Comparison of ENCODE assay signal across 19 cellular contexts in genomic region chr6:30705620-30706019, GRCh38.
"Had no signal": no experiment of that assay in that cellular context is flagged by ENCODE, and none has a peak within 500 bp of the region (broad histone marks: within the 10 kb centered on the region; RNA-seq: fewer than 3 reads in every experiment).

No MANE protein-coding gene starts in this region.

- H3K27ac ChIP-seq: adrenal gland, breast epithelium, esophagus muscularis mucosa, tibial nerve, uterus, WERI-Rb-1 had no signal

- H3K9me3 Mint-ChIP-seq: activated naive CD4-positive, alpha-beta T cell treated with anti-CD3 and anti-CD28 coated beads, Interleukin-2, amount 50 U/mL, for 72 hours; dendritic cell treated with granulocyte-macrophage colony-stimulating factor and Interleukin-4, amounts not matched to agents 40 ng/mL and 50 ng/mL, for 4 days; stimulated activated naive CD8-positive, alpha-beta T cell treated with anti-CD3 and anti-CD28 coated beads, Interleukin-15, Interleukin-2, amounts not matched to agents 100 ng/mL and 50 ng/mL, for 24 hours had no signal

- DNase-seq: activated CD4-positive, alpha-beta T cell treated with anti-CD3 and anti-CD28 coated beads, Interleukin-2, amount 50 U/mL, for 48 hours; activated T-cell treated with anti-CD3 and anti-CD28 coated beads, Interleukin-2, amount 50 U/mL, for 1 hour; adrenal gland; cerebellar nuclear complex; effector CD8-positive, alpha-beta T cell; hippocampal formation; left colon; stimulated activated CD4-positive, alpha-beta T cell treated with anti-CD3 and anti-CD28 coated beads, Interleukin-12 subunit alpha, Interleukin-12 subunit beta, amount 100 ng/mL, for 4 hours; stimulated activated CD4-positive, alpha-beta T cell treated with anti-CD3 and anti-CD28 coated beads, Interleukin-1b, Interleukin-23, amount 100 ng/mL, for 48 hours; stimulated activated CD8-positive, alpha-beta memory T cell treated with anti-CD3 and anti-CD28 coated beads, Interleukin-4, amount 100 ng/mL, for 48 hours; T-helper 2 cell; uterus; WERI-Rb-1 had no signal

- H3K4me3 ChIP-seq: adrenal gland, breast epithelium, esophagus muscularis mucosa, tibial nerve, uterus had no signal

- ATAC-seq: activated naive CD4-positive, alpha-beta T cell treated with anti-CD3 and anti-CD28 coated beads, Interleukin-2, amount 50 U/mL, for 72 hours; left colon had no signal

- H3K9me3 ChIP-seq: adrenal gland, breast epithelium, esophagus muscularis mucosa, tibial nerve, uterus had no signal

- H3K27ac Mint-ChIP-seq: dendritic cell treated with granulocyte-macrophage colony-stimulating factor and Interleukin-4, amounts not matched to agents 40 ng/mL and 50 ng/mL, for 4 days; stimulated activated naive CD8-positive, alpha-beta T cell treated with anti-CD3 and anti-CD28 coated beads, Interleukin-15, Interleukin-2, amounts not matched to agents 100 ng/mL and 50 ng/mL, for 24 hours had no signal

- H3K27me3 ChIP-seq: adrenal gland, breast epithelium, esophagus muscularis mucosa, tibial nerve, uterus had no signal

- H3K27me3 Mint-ChIP-seq: dendritic cell treated with granulocyte-macrophage colony-stimulating factor and Interleukin-4, amounts not matched to agents 40 ng/mL and 50 ng/mL, for 4 days; stimulated activated naive CD8-positive, alpha-beta T cell treated with anti-CD3 and anti-CD28 coated beads, Interleukin-15, Interleukin-2, amounts not matched to agents 100 ng/mL and 50 ng/mL, for 24 hours had no signal

- H3K4me1 ChIP-seq: adrenal gland, breast epithelium, tibial nerve, uterus had no signal

- H3K4me3 Mint-ChIP-seq: dendritic cell treated with granulocyte-macrophage colony-stimulating factor and Interleukin-4, amounts not matched to agents 40 ng/mL and 50 ng/mL, for 4 days; stimulated activated naive CD8-positive, alpha-beta T cell treated with anti-CD3 and anti-CD28 coated beads, Interleukin-15, Interleukin-2, amounts not matched to agents 100 ng/mL and 50 ng/mL, for 24 hours had no signal

- H3K36me3 ChIP-seq: breast epithelium, uterus had no signal
